1 cellular context compared by ENCODE assay signal in the genomic region with DNA sequence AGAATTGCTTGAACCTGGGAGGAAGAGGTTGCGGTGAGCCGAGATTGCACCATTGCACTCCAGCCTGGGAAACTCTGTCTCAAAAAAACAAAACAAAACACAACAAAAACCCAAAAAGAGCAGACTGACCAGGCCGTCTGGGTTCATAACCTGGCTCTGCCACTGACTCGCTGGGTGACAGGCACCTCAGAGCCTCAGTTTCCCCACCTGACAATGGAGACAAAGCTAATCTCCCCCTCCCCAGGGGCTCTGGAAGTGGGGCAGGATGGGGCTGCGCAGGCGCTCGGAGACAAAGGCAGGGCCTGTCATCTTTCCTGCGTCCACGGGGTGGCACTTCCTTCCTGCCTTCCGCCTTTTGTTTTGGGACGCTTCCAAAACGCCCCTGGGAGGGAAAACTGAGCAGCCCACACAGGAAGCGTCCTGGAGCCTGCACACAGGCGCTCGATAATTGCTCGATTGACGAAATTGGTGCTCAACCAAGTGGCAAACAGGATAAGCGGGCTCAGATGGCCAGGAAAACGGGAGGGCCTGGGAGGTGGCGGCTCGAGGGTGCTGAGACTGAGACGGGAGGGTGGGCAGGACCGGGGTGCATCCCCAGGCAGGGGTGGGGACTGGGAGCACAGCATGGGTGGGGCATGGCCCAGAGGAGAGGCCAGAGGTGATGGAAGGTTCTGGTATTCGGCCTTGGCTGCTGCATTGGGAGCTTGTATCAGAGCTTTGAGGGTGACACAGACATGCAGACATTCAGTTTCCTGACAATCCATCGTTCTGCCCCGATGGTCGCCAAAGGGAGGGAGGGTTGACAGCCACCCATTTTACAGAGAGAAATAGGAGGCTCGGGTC.
TF ChIP-seq lines count a peak whose summit lies in the region.

No MANE protein-coding gene starts in this region.

TF ChIP-seq in WTC11, 78 proteins besides CTCF, POLR2A, EP300 and RAD21 (continued from another document):
- TF ChIP-seq, protein P1, sequence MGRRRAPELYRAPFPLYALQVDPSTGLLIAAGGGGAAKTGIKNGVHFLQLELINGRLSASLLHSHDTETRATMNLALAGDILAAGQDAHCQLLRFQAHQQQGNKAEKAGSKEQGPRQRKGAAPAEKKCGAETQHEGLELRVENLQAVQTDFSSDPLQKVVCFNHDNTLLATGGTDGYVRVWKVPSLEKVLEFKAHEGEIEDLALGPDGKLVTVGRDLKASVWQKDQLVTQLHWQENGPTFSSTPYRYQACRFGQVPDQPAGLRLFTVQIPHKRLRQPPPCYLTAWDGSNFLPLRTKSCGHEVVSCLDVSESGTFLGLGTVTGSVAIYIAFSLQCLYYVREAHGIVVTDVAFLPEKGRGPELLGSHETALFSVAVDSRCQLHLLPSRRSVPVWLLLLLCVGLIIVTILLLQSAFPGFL (CRISPR knock-in tag; IDR thresholded peaks at IDR 0.05; ENCODE audit: borderline replicate concordance), result no peak
- TF ChIP-seq ETV6 (CRISPR knock-in tag; IDR thresholded peaks at IDR 0.05) (peak; percentile 66; the same call in 1 of the 2 replicates), FOXP1 (CRISPR knock-in tag; IDR thresholded peaks at IDR 0.05; ENCODE audit: borderline replicate concordance) (no peak), RELA (CRISPR knock-in tag; IDR thresholded peaks at IDR 0.05; ENCODE audit: borderline replicate concordance) (no peak), ZNF121 (CRISPR knock-in tag; IDR thresholded peaks at IDR 0.05) (no peak), CBFB (CRISPR knock-in tag; IDR thresholded peaks at IDR 0.05; ENCODE audit: low read depth) (no peak), CREB1 (CRISPR knock-in tag; IDR thresholded peaks at IDR 0.05) (no peak), OVOL2 (CRISPR knock-in tag; IDR thresholded peaks at IDR 0.05; ENCODE audit: borderline replicate concordance) (no peak)
- TF ChIP-seq, protein P2, sequence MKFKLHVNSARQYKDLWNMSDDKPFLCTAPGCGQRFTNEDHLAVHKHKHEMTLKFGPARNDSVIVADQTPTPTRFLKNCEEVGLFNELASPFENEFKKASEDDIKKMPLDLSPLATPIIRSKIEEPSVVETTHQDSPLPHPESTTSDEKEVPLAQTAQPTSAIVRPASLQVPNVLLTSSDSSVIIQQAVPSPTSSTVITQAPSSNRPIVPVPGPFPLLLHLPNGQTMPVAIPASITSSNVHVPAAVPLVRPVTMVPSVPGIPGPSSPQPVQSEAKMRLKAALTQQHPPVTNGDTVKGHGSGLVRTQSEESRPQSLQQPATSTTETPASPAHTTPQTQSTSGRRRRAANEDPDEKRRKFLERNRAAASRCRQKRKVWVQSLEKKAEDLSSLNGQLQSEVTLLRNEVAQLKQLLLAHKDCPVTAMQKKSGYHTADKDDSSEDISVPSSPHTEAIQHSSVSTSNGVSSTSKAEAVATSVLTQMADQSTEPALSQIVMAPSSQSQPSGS (CRISPR knock-in tag; IDR thresholded peaks at IDR 0.05; ENCODE audit: borderline replicate concordance, low read depth), result no peak
- TF ChIP-seq, protein P3, sequence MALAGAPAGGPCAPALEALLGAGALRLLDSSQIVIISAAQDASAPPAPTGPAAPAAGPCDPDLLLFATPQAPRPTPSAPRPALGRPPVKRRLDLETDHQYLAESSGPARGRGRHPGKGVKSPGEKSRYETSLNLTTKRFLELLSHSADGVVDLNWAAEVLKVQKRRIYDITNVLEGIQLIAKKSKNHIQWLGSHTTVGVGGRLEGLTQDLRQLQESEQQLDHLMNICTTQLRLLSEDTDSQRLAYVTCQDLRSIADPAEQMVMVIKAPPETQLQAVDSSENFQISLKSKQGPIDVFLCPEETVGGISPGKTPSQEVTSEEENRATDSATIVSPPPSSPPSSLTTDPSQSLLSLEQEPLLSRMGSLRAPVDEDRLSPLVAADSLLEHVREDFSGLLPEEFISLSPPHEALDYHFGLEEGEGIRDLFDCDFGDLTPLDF (CRISPR knock-in tag; IDR thresholded peaks at IDR 0.05), result no peak
- TF ChIP-seq, protein P4, sequence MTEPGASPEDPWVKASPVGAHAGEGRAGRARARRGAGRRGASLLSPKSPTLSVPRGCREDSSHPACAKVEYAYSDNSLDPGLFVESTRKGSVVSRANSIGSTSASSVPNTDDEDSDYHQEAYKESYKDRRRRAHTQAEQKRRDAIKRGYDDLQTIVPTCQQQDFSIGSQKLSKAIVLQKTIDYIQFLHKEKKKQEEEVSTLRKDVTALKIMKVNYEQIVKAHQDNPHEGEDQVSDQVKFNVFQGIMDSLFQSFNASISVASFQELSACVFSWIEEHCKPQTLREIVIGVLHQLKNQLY (CRISPR knock-in tag; IDR thresholded peaks at IDR 0.05), result no peak
- TF ChIP-seq, protein P5, sequence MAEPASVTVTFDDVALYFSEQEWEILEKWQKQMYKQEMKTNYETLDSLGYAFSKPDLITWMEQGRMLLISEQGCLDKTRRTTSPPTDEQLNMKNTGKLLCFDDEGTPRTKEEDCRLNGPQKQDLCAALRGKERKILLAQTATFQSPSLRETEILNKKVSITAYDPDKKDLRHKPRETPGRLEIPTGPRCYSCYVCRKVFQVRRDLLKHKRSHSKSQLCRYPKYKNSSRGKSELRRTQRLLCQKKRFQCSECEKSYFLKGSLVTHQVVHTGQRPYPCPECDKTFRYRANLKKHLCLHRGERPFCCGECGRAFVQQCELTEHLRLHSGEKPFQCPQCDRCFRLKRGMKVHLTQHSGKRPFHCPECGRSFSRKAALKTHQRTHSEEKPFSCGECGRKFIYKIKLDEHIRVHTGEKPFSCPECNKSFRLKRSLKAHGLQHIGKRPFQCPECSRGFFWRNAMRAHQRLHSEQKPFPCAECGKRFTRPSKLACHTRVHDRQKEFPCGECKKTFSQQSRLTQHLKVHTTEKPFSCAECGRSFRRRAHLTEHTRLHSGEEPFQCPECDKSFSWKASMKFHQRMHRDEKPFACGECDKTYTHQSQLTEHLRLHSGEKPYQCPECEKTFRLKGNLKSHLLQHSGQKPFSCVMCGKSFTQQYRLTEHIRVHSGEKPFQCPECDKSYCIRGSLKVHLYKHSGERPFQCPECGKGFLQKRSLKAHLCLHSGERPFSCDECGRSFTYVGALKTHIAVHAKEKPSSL (CRISPR knock-in tag; conservative IDR thresholded peaks at IDR 0.05), result no peak
- TF ChIP-seq, protein P6, sequence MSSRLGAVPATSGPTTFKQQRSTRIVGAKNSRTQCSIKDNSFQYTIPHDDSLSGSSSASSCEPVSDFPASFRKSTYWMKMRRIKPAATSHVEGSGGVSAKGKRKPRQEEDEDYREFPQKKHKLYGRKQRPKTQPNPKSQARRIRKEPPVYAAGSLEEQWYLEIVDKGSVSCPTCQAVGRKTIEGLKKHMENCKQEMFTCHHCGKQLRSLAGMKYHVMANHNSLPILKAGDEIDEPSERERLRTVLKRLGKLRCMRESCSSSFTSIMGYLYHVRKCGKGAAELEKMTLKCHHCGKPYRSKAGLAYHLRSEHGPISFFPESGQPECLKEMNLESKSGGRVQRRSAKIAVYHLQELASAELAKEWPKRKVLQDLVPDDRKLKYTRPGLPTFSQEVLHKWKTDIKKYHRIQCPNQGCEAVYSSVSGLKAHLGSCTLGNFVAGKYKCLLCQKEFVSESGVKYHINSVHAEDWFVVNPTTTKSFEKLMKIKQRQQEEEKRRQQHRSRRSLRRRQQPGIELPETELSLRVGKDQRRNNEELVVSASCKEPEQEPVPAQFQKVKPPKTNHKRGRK (CRISPR knock-in tag; IDR thresholded peaks at IDR 0.05; ENCODE audit: borderline replicate concordance), result no peak
- TF ChIP-seq, protein P7, sequence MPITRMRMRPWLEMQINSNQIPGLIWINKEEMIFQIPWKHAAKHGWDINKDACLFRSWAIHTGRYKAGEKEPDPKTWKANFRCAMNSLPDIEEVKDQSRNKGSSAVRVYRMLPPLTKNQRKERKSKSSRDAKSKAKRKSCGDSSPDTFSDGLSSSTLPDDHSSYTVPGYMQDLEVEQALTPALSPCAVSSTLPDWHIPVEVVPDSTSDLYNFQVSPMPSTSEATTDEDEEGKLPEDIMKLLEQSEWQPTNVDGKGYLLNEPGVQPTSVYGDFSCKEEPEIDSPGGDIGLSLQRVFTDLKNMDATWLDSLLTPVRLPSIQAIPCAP (CRISPR knock-in tag; IDR thresholded peaks at IDR 0.05), result no peak
- TF ChIP-seq, protein P8, sequence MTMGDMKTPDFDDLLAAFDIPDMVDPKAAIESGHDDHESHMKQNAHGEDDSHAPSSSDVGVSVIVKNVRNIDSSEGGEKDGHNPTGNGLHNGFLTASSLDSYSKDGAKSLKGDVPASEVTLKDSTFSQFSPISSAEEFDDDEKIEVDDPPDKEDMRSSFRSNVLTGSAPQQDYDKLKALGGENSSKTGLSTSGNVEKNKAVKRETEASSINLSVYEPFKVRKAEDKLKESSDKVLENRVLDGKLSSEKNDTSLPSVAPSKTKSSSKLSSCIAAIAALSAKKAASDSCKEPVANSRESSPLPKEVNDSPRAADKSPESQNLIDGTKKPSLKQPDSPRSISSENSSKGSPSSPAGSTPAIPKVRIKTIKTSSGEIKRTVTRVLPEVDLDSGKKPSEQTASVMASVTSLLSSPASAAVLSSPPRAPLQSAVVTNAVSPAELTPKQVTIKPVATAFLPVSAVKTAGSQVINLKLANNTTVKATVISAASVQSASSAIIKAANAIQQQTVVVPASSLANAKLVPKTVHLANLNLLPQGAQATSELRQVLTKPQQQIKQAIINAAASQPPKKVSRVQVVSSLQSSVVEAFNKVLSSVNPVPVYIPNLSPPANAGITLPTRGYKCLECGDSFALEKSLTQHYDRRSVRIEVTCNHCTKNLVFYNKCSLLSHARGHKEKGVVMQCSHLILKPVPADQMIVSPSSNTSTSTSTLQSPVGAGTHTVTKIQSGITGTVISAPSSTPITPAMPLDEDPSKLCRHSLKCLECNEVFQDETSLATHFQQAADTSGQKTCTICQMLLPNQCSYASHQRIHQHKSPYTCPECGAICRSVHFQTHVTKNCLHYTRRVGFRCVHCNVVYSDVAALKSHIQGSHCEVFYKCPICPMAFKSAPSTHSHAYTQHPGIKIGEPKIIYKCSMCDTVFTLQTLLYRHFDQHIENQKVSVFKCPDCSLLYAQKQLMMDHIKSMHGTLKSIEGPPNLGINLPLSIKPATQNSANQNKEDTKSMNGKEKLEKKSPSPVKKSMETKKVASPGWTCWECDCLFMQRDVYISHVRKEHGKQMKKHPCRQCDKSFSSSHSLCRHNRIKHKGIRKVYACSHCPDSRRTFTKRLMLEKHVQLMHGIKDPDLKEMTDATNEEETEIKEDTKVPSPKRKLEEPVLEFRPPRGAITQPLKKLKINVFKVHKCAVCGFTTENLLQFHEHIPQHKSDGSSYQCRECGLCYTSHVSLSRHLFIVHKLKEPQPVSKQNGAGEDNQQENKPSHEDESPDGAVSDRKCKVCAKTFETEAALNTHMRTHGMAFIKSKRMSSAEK (CRISPR knock-in tag; IDR thresholded peaks at IDR 0.05; ENCODE audit: borderline replicate concordance), result no peak
- TF ChIP-seq, protein P9, sequence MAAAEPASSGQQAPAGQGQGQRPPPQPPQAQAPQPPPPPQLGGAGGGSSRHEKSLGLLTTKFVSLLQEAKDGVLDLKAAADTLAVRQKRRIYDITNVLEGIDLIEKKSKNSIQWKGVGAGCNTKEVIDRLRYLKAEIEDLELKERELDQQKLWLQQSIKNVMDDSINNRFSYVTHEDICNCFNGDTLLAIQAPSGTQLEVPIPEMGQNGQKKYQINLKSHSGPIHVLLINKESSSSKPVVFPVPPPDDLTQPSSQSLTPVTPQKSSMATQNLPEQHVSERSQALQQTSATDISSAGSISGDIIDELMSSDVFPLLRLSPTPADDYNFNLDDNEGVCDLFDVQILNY (CRISPR knock-in tag; IDR thresholded peaks at IDR 0.05), result no peak
TF ChIP-seq in WTC11: peak in this region for 6.
